In the genomic region with DNA sequence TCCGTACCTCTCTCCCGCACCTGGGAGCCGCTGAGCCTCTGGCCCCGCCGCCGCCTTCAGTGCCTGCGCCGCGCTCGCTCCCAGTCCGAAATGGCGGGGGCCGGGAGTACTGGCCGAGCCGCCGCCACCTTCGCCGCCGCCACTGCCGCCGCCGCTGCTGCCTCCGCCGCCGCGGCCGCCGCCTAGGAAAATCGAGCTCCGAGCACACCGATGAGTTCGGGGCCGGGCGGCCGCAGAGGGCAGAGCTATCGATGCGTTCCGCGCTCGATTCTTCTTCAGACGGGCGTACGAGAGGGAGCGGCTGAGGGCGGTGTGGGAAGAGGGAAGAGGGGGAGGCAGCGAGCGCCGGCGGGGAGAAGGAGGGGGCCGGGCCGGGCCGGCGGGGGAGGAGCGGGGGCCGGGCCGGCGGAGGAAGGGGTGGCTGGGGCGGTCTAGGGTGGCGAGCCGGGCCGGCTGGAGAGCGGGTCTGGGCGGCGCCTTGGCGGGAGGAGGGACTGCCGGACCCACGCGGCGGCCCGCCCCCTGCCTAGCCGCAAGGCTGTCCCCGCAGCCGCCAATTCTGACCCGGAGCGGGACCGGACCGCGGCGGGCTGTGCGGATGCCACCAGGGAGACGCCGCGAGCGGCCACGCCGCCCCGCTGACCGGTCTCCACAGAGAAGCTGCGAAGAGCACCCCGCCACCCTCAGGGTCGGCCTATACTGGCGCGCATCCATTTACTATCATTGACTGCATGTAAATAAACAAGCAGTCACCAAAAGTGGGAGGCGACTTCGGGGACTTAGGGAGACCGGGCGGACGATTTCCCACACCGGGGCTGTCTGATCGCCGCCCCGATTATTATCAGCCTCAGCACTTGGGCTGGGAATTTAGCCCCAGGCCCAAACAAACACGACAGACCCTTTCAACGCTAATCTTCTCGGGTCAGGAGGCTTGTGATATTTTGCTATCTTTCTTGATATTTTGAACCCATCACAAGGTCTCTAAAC, we compare ENCODE assay signal across 8 cellular contexts. TPM values are rescaled to one million over a fixed set of nuclear protein-coding genes. Genes with fewer than 3 reads are reported as not detected.
DNase-seq lines count a peak whose midpoint lies in the region; ATAC-seq, FAIRE-seq and TF ChIP-seq lines count a peak whose summit lies in the region.

A gene (minus strand): TSS at position 186 of the 987 bp plus-strand sequence.

- intact Hi-C loops in cardiac septum (cut with DNase I): loop anchor here (5.0 kb wide), 1 partner anchor 54 kb away; a partner anchor contains a TSS

- peak; percentile 62; the same call in 1 of the 2 replicates for TF ChIP-seq POLR2A in GM12892 (IDR thresholded peaks at IDR 0.05; ENCODE audit: low read depth, low read length)
- peak; percentile 68 to 78 for TF ChIP-seq POLR2A in tibial nerve (IDR thresholded peaks at IDR 0.05)

- peak within 1 kb of the TSS; percentile 94 for H3K14ac ChIP-seq in trophoblast cell (ENCODE audit: low read length)

- H3K4me2 ChIP-seq in trophoblast cell (ENCODE audit: low read length): peak within 1 kb of the TSS; percentile 70

- H2BK120ac ChIP-seq in trophoblast cell (ENCODE audit: insufficient read depth, low read length, poor library complexity): peak within 1 kb of the TSS; percentile 92

- peak within 1 kb of the TSS; percentile 57 for H4K91ac ChIP-seq in trophoblast cell (ENCODE audit: low read depth, low read length)

- H2AFZ ChIP-seq in trophoblast cell (ENCODE audit: insufficient read depth, low read length, poor library complexity): peak within 1 kb of the TSS; percentile 92

- peak within 1 kb of the TSS; percentile 95 for H4K8ac ChIP-seq in trophoblast cell (ENCODE audit: low read depth, low read length)

- H3K79me2 ChIP-seq in trophoblast cell (ENCODE audit: control insufficient read depth, insufficient read depth, low read length, poor library complexity): peaks cover 15% of the 10 kb centered on the region

- no peak within 1 kb of the TSS for H2BK12ac ChIP-seq in trophoblast cell (ENCODE audit: low read length)

- H3K9me3 ChIP-seq in adipocyte (ENCODE audit: control insufficient read depth, low read length) (no peaks in the 10 kb centered on the region), trophoblast cell (ENCODE audit: insufficient read depth, low read depth, low read length) (no peaks in the 10 kb centered on the region), tibial nerve (no peaks in the 10 kb centered on the region)

- peak; percentile 98 for FAIRE-seq in GM12892 (lab: Jason Lieb, UNC)

- H3K4me1 ChIP-seq in adipocyte (ENCODE audit: control insufficient read depth, insufficient read depth, low read length): peaks cover 9% of the 10 kb centered on the region
- peaks cover 2 to 9% of the 10 kb centered on the region in 2 experiments for H3K4me1 ChIP-seq in trophoblast cell (ENCODE audit: control insufficient read depth in 1 of 2, insufficient read depth in 2 of 2, low read length in 2 of 2)
- peaks cover 0 to 27% (median 10%) of the 10 kb centered on the region in 4 donors for H3K4me1 ChIP-seq in tibial nerve

- no peaks in the 10 kb centered on the region for H3K27me3 ChIP-seq in adipocyte (replicated peaks; ENCODE audit: control insufficient read depth, insufficient read depth, low read length)
- H3K27me3 ChIP-seq in trophoblast cell (ENCODE audit: insufficient read depth, low read length): no peaks in the 10 kb centered on the region
- no peaks in the 10 kb centered on the region for H3K27me3 ChIP-seq in tibial nerve

- peak within 1 kb of the TSS; percentile 78 for H3K4ac ChIP-seq in trophoblast cell (ENCODE audit: low read depth, low read length)

- TF ChIP-seq CTCF in tibial nerve (IDR thresholded peaks at IDR 0.05): peak in 2 of 5 experiments; percentile 11 to 25

- peaks cover 11% of the 10 kb centered on the region for H3K79me1 ChIP-seq in trophoblast cell (ENCODE audit: low read length)

- ATAC-seq in HG02840 (IDR thresholded peaks at IDR 0.05; ENCODE audit: low FRiP score, unreplicated experiment): peak; percentile 83

- peak within 1 kb of the TSS; percentile 91 for H3K4me3 ChIP-seq in adipocyte (ENCODE audit: low read length)
- peak within 1 kb of the TSS; percentile 98 for H3K4me3 ChIP-seq in trophoblast cell (ENCODE audit: low read depth, low read length)
- H3K4me3 ChIP-seq in tibial nerve: peak within 1 kb of the TSS; percentile 81 to 98 (median 88)

- peak in 1 of 2 donors; percentile 83 for TF ChIP-seq EP300 in tibial nerve (IDR thresholded peaks at IDR 0.05)

- DNase-seq in GM12892 (ENCODE audit: insufficient read length) (peak; percentile 72), NCI-H1436 (lab: John Stamatoyannopoulos, UW) (peak; percentile 91), T follicular helper cell (ENCODE audit: low read depth) (peak; percentile 87), adipocyte (ENCODE audit: low read depth) (peak; percentile 100), cardiac septum (ENCODE audit: low spot score) (peak; percentile 99), trophoblast cell (peak; percentile 93 to 98), tibial nerve (ENCODE audit: low spot score in 2 of 2) (peak; percentile 91 to 95)

- peak within 1 kb of the TSS; percentile 99 for H3K18ac ChIP-seq in trophoblast cell (ENCODE audit: low read length)

- no peaks in the 10 kb centered on the region for H3K36me3 ChIP-seq in adipocyte (ENCODE audit: control insufficient read depth, insufficient read depth, low read length, severe bottlenecking)
- peaks cover 0 to 4% of the 10 kb centered on the region in 2 experiments for H3K36me3 ChIP-seq in trophoblast cell (ENCODE audit: control insufficient read depth in 1 of 2, insufficient read depth in 2 of 2, low read length in 2 of 2)
- peaks cover 0 to 8% (median 0%) of the 10 kb centered on the region in 3 donors for H3K36me3 ChIP-seq in tibial nerve

- H3K9ac ChIP-seq in adipocyte (ENCODE audit: low read length): peak within 1 kb of the TSS; percentile 89
- H3K9ac ChIP-seq in trophoblast cell (ENCODE audit: low read length): peak within 1 kb of the TSS; percentile 93

- H2AK5ac ChIP-seq in trophoblast cell (ENCODE audit: low read length): no peak within 1 kb of the TSS

- H4K12ac ChIP-seq in trophoblast cell (ENCODE audit: low read depth, low read length): peak within 1 kb of the TSS; percentile 77

- H3K27ac ChIP-seq in trophoblast cell (ENCODE audit: low read depth, low read length) (peak within 1 kb of the TSS; percentile 95), tibial nerve (peak within 1 kb of the TSS; percentile 82 to 99 (median 98))

- H3K23ac ChIP-seq in trophoblast cell (ENCODE audit: low read length): no peak within 1 kb of the TSS

- no CpG with 5 or more reads among the region's 105 CpGs for WGBS in trophoblast cell (ENCODE audit: extremely low coverage, insufficient coverage, insufficient read length)
- 0 to 2% methylated on average over 54 to 62 of the region's 105 CpGs for WGBS in tibial nerve, 2 donors

- H2BK5ac ChIP-seq in trophoblast cell (ENCODE audit: low read depth, low read length, poor library complexity): peak within 1 kb of the TSS; percentile 97

RNA-seq across cellular contexts. Expression of the gene that starts here (rescaled TPM):
- 7.5 TPM for polyA plus RNA-seq in GM12892 (2012; ENCODE audit: missing spikeins)
- total RNA-seq in cardiac septum: 11.2 TPM
- 41.8 and 42.2 TPM in 2 replicates for polyA plus RNA-seq in trophoblast cell (2013)
- total RNA-seq in tibial nerve: 10 to 100 TPM; 19.2 to 36.3 (median 28.0) TPM

Comparison
In these comparisons a context has a peak if more than half of its experiments do, and no peak if none do; other contexts are left out.
1. Peak in every context shown above with its lines: DNase-seq, ATAC-seq, H3K4me3 ChIP-seq and H3K27ac ChIP-seq.